9 cellular contexts compared by ENCODE assay signal in the genomic region with DNA sequence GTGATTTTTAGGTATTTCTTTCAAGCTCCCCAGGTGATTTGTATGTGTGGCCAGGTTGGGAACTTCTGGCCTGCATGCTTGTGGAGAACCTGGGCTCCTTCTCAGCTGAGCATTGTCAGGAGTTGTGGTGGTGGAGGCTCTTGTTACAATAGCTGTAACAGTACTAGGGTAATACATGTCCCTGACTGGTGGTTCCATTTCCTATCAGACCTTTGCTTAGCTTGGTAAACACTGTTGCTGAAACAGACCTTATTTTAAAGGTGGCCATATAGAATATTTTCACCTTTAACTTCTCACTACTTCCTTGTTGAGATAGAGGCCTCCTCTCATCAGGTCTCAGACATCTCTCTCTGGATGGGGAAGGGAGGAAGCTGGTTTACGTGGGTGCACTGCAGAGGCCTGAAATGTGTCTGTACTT.
DNase-seq lines count a peak whose midpoint lies in the region; ATAC-seq and TF ChIP-seq lines count a peak whose summit lies in the region.
"Had no signal": no experiment of that assay in that cellular context is flagged by ENCODE, and none has a peak within 500 bp of the region (broad histone marks: within the 10 kb centered on the region; RNA-seq: fewer than 3 reads in every experiment).

No MANE protein-coding gene starts in this region.

- no peaks in the 10 kb centered on the region for H3K9me2 ChIP-seq in hepatocyte (replicated peaks; ENCODE audit: insufficient read depth)

- ATAC-seq in GM21423 (IDR thresholded peaks at IDR 0.05; ENCODE audit: unreplicated experiment) (peak; percentile 51), HG03521 (IDR thresholded peaks at IDR 0.05; ENCODE audit: unreplicated experiment) (peak; percentile 54), left ventricle myocardium superior (no peak)

- TF ChIP-seq POLR2A in ovary (IDR thresholded peaks at IDR 0.05), result no peak
- TF ChIP-seq POLR2A in suprapubic skin (IDR thresholded peaks at IDR 0.05), result no peak

- intact Hi-C loops in ovary (cut with DNase I) (no loop called here), left ventricle myocardium superior (cut with micrococcal nuclease) (no loop called here)

- no peak overlapping the region for H3K4me2 ChIP-seq in hepatocyte
- H3K4me2 ChIP-seq: neural progenitor cell had no signal

- H3K4me3 ChIP-seq in hepatocyte (no peak overlapping the region), ovary (no peak overlapping the region), suprapubic skin (no peak overlapping the region)
- H3K4me3 ChIP-seq: neural progenitor cell had no signal

- peaks cover 9% of the 10 kb centered on the region for H4K20me1 ChIP-seq in hepatocyte (ENCODE audit: insufficient read depth, poor library complexity, severe bottlenecking)

- 88% methylated on average over 1 of the region's 1 CpG for WGBS in hepatocyte (ENCODE audit: low lambda C conversion rate, missing lambda C conversion rate)
- 85 to 97% (median 96%) methylated on average over 1 of the region's 1 CpG for WGBS in ovary, 3 donors
- WGBS in suprapubic skin, result 68% methylated on average over 1 of the region's 1 CpG

- peaks cover 47% of the 10 kb centered on the region for H3K79me2 ChIP-seq in hepatocyte

- no peak for TF ChIP-seq EP300 in ovary (IDR thresholded peaks at IDR 0.05)
- no peak for TF ChIP-seq EP300 in suprapubic skin (IDR thresholded peaks at IDR 0.05)

- TF ChIP-seq CTCF in GM12873 (IDR thresholded peaks at IDR 0.05; ENCODE audit: insufficient read depth, low read depth, low read length, missing control alignments) (peak; percentile 1), hepatocyte (IDR thresholded peaks at IDR 0.05; ENCODE audit: poor library complexity) (no peak), ovary (IDR thresholded peaks at IDR 0.05) (no peak), suprapubic skin (IDR thresholded peaks at IDR 0.05) (no peak)

- H3K9me3 ChIP-seq in hepatocyte (ENCODE audit: low read depth), result no peaks in the 10 kb centered on the region
- no peaks in the 10 kb centered on the region for H3K9me3 ChIP-seq in ovary
- H3K9me3 ChIP-seq in suprapubic skin, result no peaks in the 10 kb centered on the region

- DNase-seq in hepatocyte (ENCODE audit: low spot score), result no peak
- no peak for DNase-seq in activated gamma-delta T cell treated with Interleukin-2 at 50 U/mL for 16 hours
- DNase-seq in ovary, result no peak
- no peak for DNase-seq in suprapubic skin (ENCODE audit: low spot score in 2 of 2)
- DNase-seq in left ventricle myocardium superior, result no peak

- no peaks in the 10 kb centered on the region for H3K27me3 ChIP-seq in hepatocyte
- H3K27me3 ChIP-seq in ovary, result no peaks in the 10 kb centered on the region
- no peaks in the 10 kb centered on the region for H3K27me3 ChIP-seq in suprapubic skin
- H3K27me3 ChIP-seq: neural progenitor cell had no signal

- H3K36me3 ChIP-seq in hepatocyte (replicated peaks; ENCODE audit: insufficient read depth, low read depth) (no peaks in the 10 kb centered on the region), ovary (no peaks in the 10 kb centered on the region), suprapubic skin (no peaks in the 10 kb centered on the region)
- H3K36me3 ChIP-seq: neural progenitor cell had no signal

- H3K4me1 ChIP-seq in hepatocyte (ENCODE audit: insufficient read depth) (peaks cover 6% of the 10 kb centered on the region), ovary (ENCODE audit: insufficient read depth) (peaks cover 3% of the 10 kb centered on the region), suprapubic skin (peaks cover 18% of the 10 kb centered on the region)

- H2AFZ ChIP-seq in hepatocyte, result no peak overlapping the region
- H2AFZ ChIP-seq: neural progenitor cell had no signal

- H3K27ac ChIP-seq in hepatocyte (peak overlapping the region; percentile 10), ovary (no peak overlapping the region), suprapubic skin (no peak overlapping the region)
- H3K27ac ChIP-seq: neural progenitor cell had no signal
